11 cellular contexts compared by ENCODE assay signal in the genomic region with DNA sequence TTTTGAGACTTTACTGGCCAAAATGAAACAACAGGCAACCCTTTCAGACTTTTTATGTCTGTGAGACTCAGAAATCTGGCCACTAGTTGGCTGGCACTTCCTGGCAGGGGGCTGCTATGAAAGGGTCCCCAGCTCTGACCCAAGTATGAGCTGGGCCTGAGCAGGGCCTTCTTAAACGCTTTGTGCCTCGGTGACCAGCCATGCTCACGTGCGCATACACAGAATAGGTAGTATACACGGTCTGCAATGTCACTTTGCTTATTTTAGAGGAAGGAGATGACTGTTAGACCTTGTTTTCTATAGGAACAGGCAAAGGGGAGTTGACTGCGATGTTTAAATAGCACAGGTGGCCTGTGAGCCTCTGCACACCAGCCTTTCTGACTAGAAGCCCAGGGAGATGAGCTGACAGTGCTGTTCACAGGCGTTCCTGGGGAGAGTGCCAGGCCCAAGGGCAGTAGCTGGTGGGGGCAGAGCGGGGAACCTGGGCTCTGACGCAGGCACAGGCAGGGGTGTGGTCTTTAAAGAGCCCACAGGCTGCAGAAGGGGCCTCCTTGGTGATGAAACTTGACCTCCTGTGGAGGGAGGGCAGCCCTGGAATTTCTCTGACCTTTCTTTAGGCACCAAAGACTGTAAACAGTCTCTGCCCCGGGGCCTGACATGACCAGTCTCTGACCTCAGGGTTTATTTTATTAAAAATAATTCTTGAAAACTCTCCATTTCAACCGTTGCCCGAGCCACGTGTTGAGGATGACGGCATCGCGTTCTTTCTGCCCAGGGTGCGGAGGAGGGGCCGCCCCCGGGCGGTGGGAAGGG.
A peak's percentile ranks its signal among the peaks of the same experiment; 100 is the strongest.
DNase-seq lines count a peak whose midpoint lies in the region; ATAC-seq and TF ChIP-seq lines count a peak whose summit lies in the region.
"Had no signal": no experiment of that assay in that cellular context is flagged by ENCODE, and none has a peak within 500 bp of the region (broad histone marks: within the 10 kb centered on the region; RNA-seq: fewer than 3 reads in every experiment).

No MANE protein-coding gene starts in this region.

- H3K4me1 Mint-ChIP-seq in WTC11 (peaks cover 19% of the 10 kb centered on the region), progenitor cell of endocrine pancreas (ENCODE audit: low read depth) (peaks cover 30% of the 10 kb centered on the region)
- H3K4me1 Mint-ChIP-seq: stimulated activated memory B cell treated with anti-CD40 and anti-IgM and Interleukin-4, amounts not matched to agents 10 μg/mL and 1 μg/mL and 100 μg/mL, for 72 hours had no signal

- H3K27me3 Mint-ChIP-seq in WTC11 (ENCODE audit: low read depth) (no peaks in the 10 kb centered on the region), progenitor cell of endocrine pancreas (no peaks in the 10 kb centered on the region)
- H3K27me3 Mint-ChIP-seq: activated CD4-positive, alpha-beta T cell treated with anti-CD3 and anti-CD28 coated beads, Interleukin-2, amount 10 ng/mL, durations not matched to agents 7 days and 5 days had no signal

- peak; percentile 72 for DNase-seq in Daoy (ENCODE audit: low read depth)
- DNase-seq in WTC11 (ENCODE audit: low spot score): no peak
- peak; percentile 87 for DNase-seq in left ventricle myocardium superior
- DNase-seq in progenitor cell of endocrine pancreas (ENCODE audit: low spot score, unreplicated experiment): no peak
- DNase-seq in NCI-H748 treated with DMSO at 0.1 percent for 48 hours (lab: John Stamatoyannopoulos, UW): no peak
- no peak for DNase-seq in T-helper 9 cell
- DNase-seq in CD1c-positive myeloid dendritic cell (ENCODE audit: extremely low spot score): no peak
- DNase-seq: activated CD4-positive, alpha-beta T cell treated with anti-CD3 and anti-CD28 coated beads, Interleukin-2, amount 10 ng/mL, durations not matched to agents 7 days and 5 days; KG1 had no signal

- ATAC-seq in WTC11 (peak; percentile 72), left ventricle myocardium superior (peak; percentile 88), HG02610 (IDR thresholded peaks at IDR 0.05; ENCODE audit: unreplicated experiment) (no peak)
- ATAC-seq: stimulated activated memory B cell treated with anti-CD40 and anti-IgM and Interleukin-4, amounts not matched to agents 10 μg/mL and 1 μg/mL and 100 μg/mL, for 72 hours had no signal

- intact Hi-C loops in left ventricle myocardium superior (cut with micrococcal nuclease): no loop called here

- H3K27ac Mint-ChIP-seq in WTC11: no peak overlapping the region
- H3K27ac Mint-ChIP-seq in progenitor cell of endocrine pancreas: peak overlapping the region; percentile 73
- H3K27ac Mint-ChIP-seq: activated CD4-positive, alpha-beta T cell treated with anti-CD3 and anti-CD28 coated beads, Interleukin-2, amount 10 ng/mL, durations not matched to agents 7 days and 5 days; stimulated activated memory B cell treated with anti-CD40 and anti-IgM and Interleukin-4, amounts not matched to agents 10 μg/mL and 1 μg/mL and 100 μg/mL, for 72 hours had no signal

- CTCF ChIA-PET in WTC11 (lab: Charles Lee): interaction anchor here (1.0 to 2.5 kb wide), 4 partner anchors 14 to 41 kb away, joined by 3 to 12 read pairs (median 10); no protein-coding TSS in a partner anchor

- POLR2A ChIA-PET in WTC11 (lab: Charles Lee): no interaction called here

- H3K36me3 Mint-ChIP-seq in WTC11: no peaks in the 10 kb centered on the region
- no peaks in the 10 kb centered on the region for H3K36me3 Mint-ChIP-seq in progenitor cell of endocrine pancreas (ENCODE audit: insufficient read depth)
- H3K36me3 Mint-ChIP-seq: stimulated activated memory B cell treated with anti-CD40 and anti-IgM and Interleukin-4, amounts not matched to agents 10 μg/mL and 1 μg/mL and 100 μg/mL, for 72 hours had no signal

- H3K9me3 Mint-ChIP-seq in WTC11 (peaks cover 8% of the 10 kb centered on the region), progenitor cell of endocrine pancreas (ENCODE audit: low read depth) (no peaks in the 10 kb centered on the region)

- TF ChIP-seq CTCF in WTC11 (IDR thresholded peaks at IDR 0.05) (no peak), progenitor cell of endocrine pancreas (IDR thresholded peaks at IDR 0.05; ENCODE audit: unreplicated experiment) (no peak)

- H3K4me3 Mint-ChIP-seq in WTC11 (no peak overlapping the region), progenitor cell of endocrine pancreas (ENCODE audit: low read depth) (no peak overlapping the region)
- H3K4me3 Mint-ChIP-seq: activated CD4-positive, alpha-beta T cell treated with anti-CD3 and anti-CD28 coated beads, Interleukin-2, amount 10 ng/mL, durations not matched to agents 7 days and 5 days; stimulated activated memory B cell treated with anti-CD40 and anti-IgM and Interleukin-4, amounts not matched to agents 10 μg/mL and 1 μg/mL and 100 μg/mL, for 72 hours had no signal

TF ChIP-seq in WTC11, 78 proteins besides CTCF, POLR2A, EP300 and RAD21:
- TF ChIP-seq, protein P1, sequence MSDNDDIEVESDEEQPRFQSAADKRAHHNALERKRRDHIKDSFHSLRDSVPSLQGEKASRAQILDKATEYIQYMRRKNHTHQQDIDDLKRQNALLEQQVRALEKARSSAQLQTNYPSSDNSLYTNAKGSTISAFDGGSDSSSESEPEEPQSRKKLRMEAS (CRISPR knock-in tag; IDR thresholded peaks at IDR 0.05): 0 out of 2 replicates have a peak, but pooled peaks have one; percentile 45
- TF ChIP-seq JAZF1 (CRISPR knock-in tag; IDR thresholded peaks at IDR 0.05) (no peak), IRF2 (CRISPR knock-in tag; IDR thresholded peaks at IDR 0.05; ENCODE audit: borderline replicate concordance, low read depth) (no peak), GTF2I (CRISPR knock-in tag; conservative IDR thresholded peaks at IDR 0.05) (no peak)
- TF ChIP-seq, protein P2, sequence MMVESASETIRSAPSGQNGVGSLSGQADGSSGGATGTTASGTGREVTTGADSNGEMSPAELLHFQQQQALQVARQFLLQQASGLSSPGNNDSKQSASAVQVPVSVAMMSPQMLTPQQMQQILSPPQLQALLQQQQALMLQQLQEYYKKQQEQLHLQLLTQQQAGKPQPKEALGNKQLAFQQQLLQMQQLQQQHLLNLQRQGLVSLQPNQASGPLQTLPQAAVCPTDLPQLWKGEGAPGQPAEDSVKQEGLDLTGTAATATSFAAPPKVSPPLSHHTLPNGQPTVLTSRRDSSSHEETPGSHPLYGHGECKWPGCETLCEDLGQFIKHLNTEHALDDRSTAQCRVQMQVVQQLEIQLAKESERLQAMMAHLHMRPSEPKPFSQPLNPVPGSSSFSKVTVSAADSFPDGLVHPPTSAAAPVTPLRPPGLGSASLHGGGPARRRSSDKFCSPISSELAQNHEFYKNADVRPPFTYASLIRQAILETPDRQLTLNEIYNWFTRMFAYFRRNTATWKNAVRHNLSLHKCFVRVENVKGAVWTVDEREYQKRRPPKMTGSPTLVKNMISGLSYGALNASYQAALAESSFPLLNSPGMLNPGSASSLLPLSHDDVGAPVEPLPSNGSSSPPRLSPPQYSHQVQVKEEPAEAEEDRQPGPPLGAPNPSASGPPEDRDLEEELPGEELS (CRISPR knock-in tag; IDR thresholded peaks at IDR 0.05): no peak
- TF ChIP-seq, protein P3, sequence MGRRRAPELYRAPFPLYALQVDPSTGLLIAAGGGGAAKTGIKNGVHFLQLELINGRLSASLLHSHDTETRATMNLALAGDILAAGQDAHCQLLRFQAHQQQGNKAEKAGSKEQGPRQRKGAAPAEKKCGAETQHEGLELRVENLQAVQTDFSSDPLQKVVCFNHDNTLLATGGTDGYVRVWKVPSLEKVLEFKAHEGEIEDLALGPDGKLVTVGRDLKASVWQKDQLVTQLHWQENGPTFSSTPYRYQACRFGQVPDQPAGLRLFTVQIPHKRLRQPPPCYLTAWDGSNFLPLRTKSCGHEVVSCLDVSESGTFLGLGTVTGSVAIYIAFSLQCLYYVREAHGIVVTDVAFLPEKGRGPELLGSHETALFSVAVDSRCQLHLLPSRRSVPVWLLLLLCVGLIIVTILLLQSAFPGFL (CRISPR knock-in tag; IDR thresholded peaks at IDR 0.05; ENCODE audit: borderline replicate concordance): no peak
- TF ChIP-seq, protein P4, sequence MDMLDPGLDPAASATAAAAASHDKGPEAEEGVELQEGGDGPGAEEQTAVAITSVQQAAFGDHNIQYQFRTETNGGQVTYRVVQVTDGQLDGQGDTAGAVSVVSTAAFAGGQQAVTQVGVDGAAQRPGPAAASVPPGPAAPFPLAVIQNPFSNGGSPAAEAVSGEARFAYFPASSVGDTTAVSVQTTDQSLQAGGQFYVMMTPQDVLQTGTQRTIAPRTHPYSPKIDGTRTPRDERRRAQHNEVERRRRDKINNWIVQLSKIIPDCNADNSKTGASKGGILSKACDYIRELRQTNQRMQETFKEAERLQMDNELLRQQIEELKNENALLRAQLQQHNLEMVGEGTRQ (CRISPR knock-in tag; IDR thresholded peaks at IDR 0.05): no peak

Comparison
In these comparisons a context has a peak if more than half of its experiments do, and no peak if none do; other contexts are left out.
1. DNase-seq: peak in Daoy (single experiment) and left ventricle myocardium superior (single experiment); none in WTC11 (single experiment), progenitor cell of endocrine pancreas (single experiment), NCI-H748 treated with DMSO at 0.1 percent for 48 hours (single experiment), T-helper 9 cell (single experiment) and CD1c-positive myeloid dendritic cell (single experiment).